ENCODE assay signal across 14 cellular contexts in the genomic region with DNA sequence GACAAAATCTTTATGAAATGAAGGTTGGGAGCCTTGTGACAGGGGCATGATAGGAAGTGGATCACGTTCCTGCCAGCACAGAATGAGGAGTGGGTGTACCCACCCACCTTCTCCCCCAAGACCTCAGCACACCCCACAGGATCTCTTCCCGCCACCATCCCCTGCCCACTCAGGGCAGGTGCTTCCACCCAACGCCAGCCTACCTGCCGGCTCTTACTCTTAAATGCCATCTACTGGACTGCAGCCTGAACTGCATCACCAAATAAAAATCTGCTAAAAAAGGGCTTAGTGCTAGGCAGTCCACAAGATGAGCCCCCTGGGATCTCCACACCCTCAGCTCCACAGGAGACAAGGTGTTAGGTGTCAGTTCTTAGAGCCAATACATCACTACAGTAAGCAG. TPM values are rescaled to one million over a fixed set of nuclear protein-coding genes. Genes with fewer than 3 reads are reported as not detected.
DNase-seq lines count a peak whose midpoint lies in the region; ATAC-seq and TF ChIP-seq lines count a peak whose summit lies in the region.
"Had no signal": no experiment of that assay in that cellular context is flagged by ENCODE, and none has a peak within 500 bp of the region (broad histone marks: within the 10 kb centered on the region; RNA-seq: fewer than 3 reads in every experiment).

No MANE protein-coding gene starts in this region.

- 100% methylated on average over 4 of the region's 4 CpGs for WGBS in mammary epithelial cell (ENCODE audit: low coverage, missing lambda C conversion rate)
- WGBS in mesendoderm (ENCODE audit: extremely low coverage, insufficient coverage, low lambda C conversion rate): no CpG with 5 or more reads among the region's 4 CpGs

- ATAC-seq in GM18520 (IDR thresholded peaks at IDR 0.05; ENCODE audit: unreplicated experiment): no peak

- no TSS peak for BruUV-seq in mammary epithelial cell (replicated peaks; lab: Mats Ljungman, UMichigan)

- no peak overlapping the region for H3K18ac ChIP-seq in mesendoderm (ENCODE audit: low read length)

- H3K27me3 ChIP-seq in mammary epithelial cell (ENCODE audit: insufficient read depth, low read length): no peaks in the 10 kb centered on the region
- H3K27me3 ChIP-seq in mesendoderm (ENCODE audit: insufficient read depth, low read length, poor library complexity): no peaks in the 10 kb centered on the region
- H3K27me3 ChIP-seq: uterus had no signal

- H3K9me3 ChIP-seq in mammary epithelial cell (replicated peaks; ENCODE audit: insufficient read depth, low read length): no peaks in the 10 kb centered on the region
- H3K9me3 ChIP-seq: SK-N-SH had no signal

- no peak overlapping the region for H4K8ac ChIP-seq in mesendoderm (ENCODE audit: low read depth, low read length)

- intact Hi-C loops in mammary epithelial cell (cut with micrococcal nuclease): no loop called here

- CTCF ChIA-PET in mammary epithelial cell (lab: Charles Lee; ENCODE audit: low non-redundant PET): no interaction called here

- no peak overlapping the region for H2BK120ac ChIP-seq in mesendoderm (ENCODE audit: low read depth, low read length)

- H4K5ac ChIP-seq in mesendoderm (ENCODE audit: low read length): no peak overlapping the region

- H3K4me3 ChIP-seq in GM12865 (ENCODE audit: low read depth, low read length) (no peak overlapping the region), mammary epithelial cell (replicated peaks in 1 of 3; ENCODE audit: insufficient read depth in 1 of 3, low read depth in 2 of 3, low read length in 3 of 3) (no peak overlapping the region), mesendoderm (ENCODE audit: low read length) (no peak overlapping the region)
- H3K4me3 ChIP-seq: smooth muscle cell, uterus had no signal

- H3K4ac ChIP-seq in mesendoderm (ENCODE audit: low read depth, low read length): no peak overlapping the region

- H3K79me2 ChIP-seq in mammary epithelial cell (ENCODE audit: insufficient read depth, low read length) (peaks cover 15% of the 10 kb centered on the region), mesendoderm (ENCODE audit: control insufficient read depth, insufficient read depth, low read length) (no peaks in the 10 kb centered on the region)

- no peak overlapping the region for H3K4me2 ChIP-seq in mammary epithelial cell (ENCODE audit: insufficient read depth, low read depth, low read length)
- no peak overlapping the region for H3K4me2 ChIP-seq in mesendoderm (ENCODE audit: low read length)
- H3K4me2 ChIP-seq: SK-N-SH, smooth muscle cell had no signal

- H3K27ac ChIP-seq in mammary epithelial cell (ENCODE audit: insufficient read depth, low read depth, low read length) (no peak overlapping the region), mesendoderm (ENCODE audit: low read depth, low read length) (no peak overlapping the region)
- H3K27ac ChIP-seq: uterus had no signal

- H3K4me1 ChIP-seq in mammary epithelial cell (ENCODE audit: insufficient read depth, low read length) (peaks cover 6% of the 10 kb centered on the region), mesendoderm (ENCODE audit: control insufficient read depth, low read depth, low read length) (no peaks in the 10 kb centered on the region)
- H3K4me1 ChIP-seq: uterus had no signal

- peak; percentile 32 for DNase-seq in GM12865 (ENCODE audit: low read depth)
- DNase-seq in KBM-7: peak; percentile 25
- no peak for DNase-seq in mammary epithelial cell
- DNase-seq in mesendoderm: peak; percentile 48
- no peak for DNase-seq in C1 segment of cervical spinal cord (lab: John Stamatoyannopoulos, UW)
- no peak for DNase-seq in NCI-H2227 (lab: John Stamatoyannopoulos, UW; ENCODE audit: unreplicated experiment)
- DNase-seq: activated CD4-positive, alpha-beta memory T cell treated with anti-CD3 and anti-CD28 coated beads, Interleukin-2, amount 10 ng/mL, durations not matched to agents 7 days and 5 days; activated naive CD8-positive, alpha-beta T cell treated with anti-CD3 and anti-CD28 coated beads, Interleukin-2, amount 10 ng/mL, durations not matched to agents 7 days and 5 days; EL; KG1; SK-N-SH; uterus had no signal

- H2BK5ac ChIP-seq in mesendoderm (ENCODE audit: low read length): no peak overlapping the region

- H3K79me1 ChIP-seq in mesendoderm (ENCODE audit: low read length): no peaks in the 10 kb centered on the region

- H3K36me3 ChIP-seq in mammary epithelial cell (ENCODE audit: insufficient read depth, low read length) (no peaks in the 10 kb centered on the region), mesendoderm (ENCODE audit: control insufficient read depth, insufficient read depth, low read length) (no peaks in the 10 kb centered on the region)
- H3K36me3 ChIP-seq: uterus had no signal

- H2AFZ ChIP-seq in mammary epithelial cell (ENCODE audit: low read depth, low read length): no peak overlapping the region

- no peak overlapping the region for H2AK5ac ChIP-seq in mesendoderm (ENCODE audit: low read length)

- no peak overlapping the region for H2BK15ac ChIP-seq in mesendoderm (replicated peaks; ENCODE audit: low read depth)

- no peak overlapping the region for H3K23ac ChIP-seq in mesendoderm (ENCODE audit: low read length)

- no peaks in the 10 kb centered on the region for H4K20me1 ChIP-seq in mammary epithelial cell (ENCODE audit: insufficient read depth, low read length)

- in situ Hi-C loops in KBM-7 (cut with MboI; ENCODE audit: low pct_unique_long_range_greater_than_20kb, low sequenced_read_pairs): no loop called here
- in situ Hi-C loops in mammary epithelial cell (cut with MboI; ENCODE audit: low sequenced_read_pairs in 2 of 2): no loop called here

- peak; percentile 22 for TF ChIP-seq CTCF in GM12865 (IDR thresholded peaks at IDR 0.05; ENCODE audit: insufficient read depth, low read depth, low read length, missing control alignments)
- peak; percentile 18 to 44 for TF ChIP-seq CTCF in mammary epithelial cell (conservative IDR thresholded peaks at IDR 0.05 in 1 of 2, IDR thresholded peaks at IDR 0.05 in 1 of 2; ENCODE audit: extremely low read depth in 1 of 2, insufficient read depth in 1 of 2, low read depth in 1 of 2, low read length in 2 of 2)

- dilution Hi-C loops in mammary epithelial cell (cut with HindIII; ENCODE audit: low sequenced_read_pairs): no loop called here

- H3K56ac ChIP-seq in mesendoderm (ENCODE audit: low read length): no peak overlapping the region

- H3K9ac ChIP-seq in mammary epithelial cell (ENCODE audit: insufficient read depth, low read length): no peak overlapping the region
- H3K9ac ChIP-seq in mesendoderm (ENCODE audit: low read length): no peak overlapping the region
- H3K9ac ChIP-seq: SK-N-SH had no signal

RNA-seq across cellular contexts. Expression of gene DTNBP1, which starts 20.6 kb away (rescaled TPM):
- total RNA-seq in mammary epithelial cell: 1 to 10 TPM; 2.8 to 9.9 TPM
- polyA plus RNA-seq in mammary epithelial cell: 11.1 TPM
- 10.1 TPM for polyA minus RNA-seq in mammary epithelial cell
- 11.2 TPM for polyA plus RNA-seq in mesendoderm (2013, experiment 1 of 2)
- polyA plus RNA-seq in mesendoderm (2013, experiment 2 of 2): 11.8 TPM

Comparison
In these comparisons a context has a peak if more than half of its experiments do, and no peak if none do; other contexts are left out.
1. DNase-seq: peak in GM12865 (single experiment), KBM-7 (single experiment) and mesendoderm (single experiment); none in mammary epithelial cell (single experiment), C1 segment of cervical spinal cord (0 of 14) and NCI-H2227 (single experiment).